In the genomic region with DNA sequence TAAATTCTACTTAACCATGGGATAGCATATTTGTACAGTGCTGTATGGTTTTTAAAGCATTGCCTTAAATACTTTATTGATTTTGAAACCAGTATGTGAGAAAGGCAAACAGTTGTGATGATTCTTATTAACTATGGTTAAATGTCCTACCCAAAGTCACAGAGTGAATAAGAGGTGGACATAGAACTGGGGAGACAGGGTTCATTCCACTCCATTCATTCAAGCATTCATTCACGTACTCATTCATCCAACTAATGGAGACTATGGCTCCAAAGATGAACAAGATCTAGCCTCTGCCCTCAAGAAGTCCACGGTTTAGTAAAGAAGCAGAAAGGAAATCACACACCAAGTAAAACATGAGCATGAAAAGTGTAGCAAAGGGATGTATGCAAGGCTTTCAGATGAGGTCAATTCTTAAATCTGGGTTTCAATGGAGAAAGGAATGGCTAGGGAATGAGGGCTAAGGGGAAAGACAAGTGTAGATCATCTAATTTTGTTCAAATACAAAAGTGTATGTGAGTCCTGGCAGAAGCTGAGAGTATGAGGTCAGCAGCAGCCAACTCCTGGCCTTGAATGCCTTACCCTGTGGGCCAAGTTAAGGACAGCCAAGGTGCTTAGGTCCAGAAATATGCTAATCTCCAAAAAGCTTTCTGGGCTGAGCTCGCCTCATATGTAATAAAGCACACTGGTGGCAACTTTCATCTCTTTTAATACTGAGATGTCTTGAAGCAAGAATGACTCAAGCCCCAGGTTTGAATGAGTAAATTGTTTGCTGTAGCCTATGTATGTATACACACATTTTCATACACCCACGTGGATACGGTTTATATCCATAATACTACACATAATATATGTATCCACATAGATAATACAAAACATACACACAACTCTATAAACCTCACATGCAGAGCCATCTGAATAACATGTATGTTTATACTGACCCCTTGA, we compare ENCODE assay signal across 2 cellular contexts.
TF ChIP-seq lines count a peak whose summit lies in the region.

No MANE protein-coding gene starts in this region.

TF ChIP-seq in HEK293, 187 proteins besides CTCF, POLR2A, EP300 and RAD21:
- TF ChIP-seq ZNF558 (tag by site-specific recombination; IDR thresholded peaks at IDR 0.05) (peak; percentile 14; the same call in 1 of the 2 replicates), MYNN (tag by site-specific recombination; IDR thresholded peaks at IDR 0.05; ENCODE audit: borderline replicate concordance) (no peak), ZNF677 (tag by site-specific recombination; IDR thresholded peaks at IDR 0.05) (no peak), REPIN1 (tag by site-specific recombination; IDR thresholded peaks at IDR 0.05; ENCODE audit: low read depth) (no peak), KLF10 (tag by site-specific recombination; IDR thresholded peaks at IDR 0.05) (no peak), ZNF426 (tag by site-specific recombination; IDR thresholded peaks at IDR 0.05) (no peak), ZNF16 (tag by site-specific recombination; IDR thresholded peaks at IDR 0.05; ENCODE audit: low read depth) (no peak), ZBTB48 (tag by site-specific recombination; IDR thresholded peaks at IDR 0.05) (no peak)

TF ChIP-seq in K562, 482 proteins besides CTCF, POLR2A, EP300 and RAD21:
- TF ChIP-seq ZNF24 (IDR thresholded peaks at IDR 0.05), result 0 out of 2 replicates have a peak, but pooled peaks have one; percentile 59
- no peak for TF ChIP-seq ZNF436 (CRISPR knock-in tag; IDR thresholded peaks at IDR 0.05)
